ENCODE assay signal across 19 cellular contexts in the genomic region with DNA sequence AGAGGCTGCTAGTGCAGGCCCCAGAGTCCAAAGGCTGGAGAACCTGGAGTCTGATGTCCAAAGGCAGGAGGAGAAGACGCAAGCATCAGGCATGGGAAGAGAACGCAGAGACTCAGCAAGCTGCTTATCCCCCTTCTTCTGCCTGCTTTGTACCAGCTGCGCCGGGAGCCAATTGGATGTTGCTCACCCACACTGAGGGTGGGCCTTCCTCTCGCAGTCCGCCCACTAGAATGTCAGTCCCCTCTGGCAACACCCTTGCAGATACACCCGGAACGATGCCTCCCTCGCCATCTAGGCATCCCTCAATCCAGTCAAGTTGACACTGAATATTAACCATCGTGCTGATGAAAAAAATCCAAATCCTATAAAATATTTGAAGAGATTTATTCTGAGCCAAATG.
DNase-seq lines count a peak whose midpoint lies in the region; TF ChIP-seq lines count a peak whose summit lies in the region.
"Had no signal": no experiment of that assay in that cellular context is flagged by ENCODE, and none has a peak within 500 bp of the region (broad histone marks: within the 10 kb centered on the region; RNA-seq: fewer than 3 reads in every experiment).

No MANE protein-coding gene starts in this region.

- no peaks in the 10 kb centered on the region for H3K36me3 ChIP-seq in endodermal cell (ENCODE audit: control insufficient read depth, insufficient read depth, low read length)
- H3K36me3 ChIP-seq: BLaER1 had no signal

- H3K4me1 Mint-ChIP-seq in activated naive CD4-positive, alpha-beta T cell treated with anti-CD3 and anti-CD28 coated beads, Interleukin-2, amount 10 ng/mL, durations not matched to agents 7 days and 5 days = no peaks in the 10 kb centered on the region
- no peaks in the 10 kb centered on the region for H3K4me1 Mint-ChIP-seq in activated naive CD4-positive, alpha-beta T cell treated with anti-CD3 and anti-CD28 coated beads for 36 hours (ENCODE audit: low read depth)
- no peaks in the 10 kb centered on the region for H3K4me1 Mint-ChIP-seq in endodermal cell
- H3K4me1 Mint-ChIP-seq: CD14-positive monocyte; CD4-positive, alpha-beta memory T cell had no signal

- peaks cover 36% of the 10 kb centered on the region for H3K27me3 Mint-ChIP-seq in activated naive CD4-positive, alpha-beta T cell treated with anti-CD3 and anti-CD28 coated beads, Interleukin-2, amount 10 ng/mL, durations not matched to agents 7 days and 5 days
- peaks cover 9% of the 10 kb centered on the region for H3K27me3 Mint-ChIP-seq in activated naive CD4-positive, alpha-beta T cell treated with anti-CD3 and anti-CD28 coated beads for 36 hours (ENCODE audit: low read depth)
- H3K27me3 Mint-ChIP-seq in endodermal cell (ENCODE audit: insufficient read depth) = peaks cover 2% of the 10 kb centered on the region

- H3K9ac ChIP-seq in endodermal cell (ENCODE audit: extremely low read depth, low read length, poor library complexity, severe bottlenecking) = no peak overlapping the region
- H3K9ac ChIP-seq: BLaER1 had no signal

- H3K27me3 ChIP-seq in endodermal cell (ENCODE audit: control insufficient read depth, insufficient read depth, low read length, poor library complexity, severe bottlenecking) = no peaks in the 10 kb centered on the region
- H3K27me3 ChIP-seq: BLaER1 had no signal

- H3K9me3 ChIP-seq in endodermal cell (ENCODE audit: control insufficient read depth, low read length) = peaks cover 2% of the 10 kb centered on the region

- no peak for TF ChIP-seq CTCF in endodermal cell (conservative IDR thresholded peaks at IDR 0.05)

- no peak overlapping the region for H3K27ac ChIP-seq in endodermal cell (ENCODE audit: low read depth, low read length)
- H3K27ac ChIP-seq: 22Rv1, A549, BLaER1 had no signal

- no peaks in the 10 kb centered on the region for H3K9me3 Mint-ChIP-seq in activated naive CD4-positive, alpha-beta T cell treated with anti-CD3 and anti-CD28 coated beads, Interleukin-2, amount 10 ng/mL, durations not matched to agents 7 days and 5 days
- peaks cover 6% of the 10 kb centered on the region for H3K9me3 Mint-ChIP-seq in activated naive CD4-positive, alpha-beta T cell treated with anti-CD3 and anti-CD28 coated beads for 36 hours
- H3K9me3 Mint-ChIP-seq in endodermal cell = peaks cover 17% of the 10 kb centered on the region

- 91 to 98% methylated on average over 6 to 10 of the region's 10 CpGs for WGBS in endodermal cell (ENCODE audit: insufficient coverage in 1 of 2, insufficient read length in 1 of 2), 2 experiments

- CTCF ChIA-PET in activated naive CD4-positive, alpha-beta T cell treated with anti-CD3 and anti-CD28 coated beads, Interleukin-2, amount 10 ng/mL, durations not matched to agents 7 days and 5 days (lab: Charles Lee) = no interaction called here
- CTCF ChIA-PET in activated naive CD4-positive, alpha-beta T cell treated with anti-CD3 and anti-CD28 coated beads for 36 hours (lab: Charles Lee) = no interaction called here

- no peak overlapping the region for H3K4me3 ChIP-seq in endodermal cell (ENCODE audit: low read length)
- H3K4me3 ChIP-seq: A549, BLaER1 had no signal

- no peak overlapping the region for H3K4me3 Mint-ChIP-seq in activated naive CD4-positive, alpha-beta T cell treated with anti-CD3 and anti-CD28 coated beads, Interleukin-2, amount 10 ng/mL, durations not matched to agents 7 days and 5 days
- no peak overlapping the region for H3K4me3 Mint-ChIP-seq in activated naive CD4-positive, alpha-beta T cell treated with anti-CD3 and anti-CD28 coated beads for 36 hours
- no peak overlapping the region for H3K4me3 Mint-ChIP-seq in endodermal cell
- H3K4me3 Mint-ChIP-seq: CD14-positive monocyte, IgD-negative memory B cell had no signal

- no peak overlapping the region for H3K27ac Mint-ChIP-seq in activated naive CD4-positive, alpha-beta T cell treated with anti-CD3 and anti-CD28 coated beads, Interleukin-2, amount 10 ng/mL, durations not matched to agents 7 days and 5 days
- no peak overlapping the region for H3K27ac Mint-ChIP-seq in activated naive CD4-positive, alpha-beta T cell treated with anti-CD3 and anti-CD28 coated beads for 36 hours
- no peak overlapping the region for H3K27ac Mint-ChIP-seq in endodermal cell
- H3K27ac Mint-ChIP-seq: CD14-positive monocyte; CD4-positive, alpha-beta memory T cell; IgD-negative memory B cell had no signal

- DNase-seq in activated naive CD4-positive, alpha-beta T cell treated with anti-CD3 and anti-CD28 coated beads, Interleukin-2, amount 10 ng/mL, durations not matched to agents 7 days and 5 days = peak; percentile 18
- no peak for DNase-seq in activated naive CD4-positive, alpha-beta T cell treated with anti-CD3 and anti-CD28 coated beads for 36 hours
- DNase-seq in endodermal cell (peak; percentile 16), putamen (ENCODE audit: low spot score) (peak; percentile 47), ecto neural progenitor cell (ENCODE audit: low spot score) (no peak), UCSD-AML1 (lab: John Stamatoyannopoulos, UW; ENCODE audit: unreplicated experiment) (no peak), RKO (ENCODE audit: low spot score) (no peak)
- DNase-seq: AML-193; CD4-positive, alpha-beta memory T cell; DMS153; DMS79 treated with DMSO at 0.1 percent for 48 hours; GF-D8; GOT3; H7 had no signal

- H3K4me1 ChIP-seq in endodermal cell (ENCODE audit: control insufficient read depth, insufficient read depth, low read length) = no peaks in the 10 kb centered on the region
- H3K4me1 ChIP-seq: A549, BLaER1 had no signal

- intact Hi-C loops in activated naive CD4-positive, alpha-beta T cell treated with anti-CD3 and anti-CD28 coated beads for 36 hours (cut with micrococcal nuclease) = no loop called here

- no peaks in the 10 kb centered on the region for H3K36me3 Mint-ChIP-seq in activated naive CD4-positive, alpha-beta T cell treated with anti-CD3 and anti-CD28 coated beads, Interleukin-2, amount 10 ng/mL, durations not matched to agents 7 days and 5 days
- H3K36me3 Mint-ChIP-seq in activated naive CD4-positive, alpha-beta T cell treated with anti-CD3 and anti-CD28 coated beads for 36 hours (ENCODE audit: low read depth) = no peaks in the 10 kb centered on the region
- H3K36me3 Mint-ChIP-seq in endodermal cell (ENCODE audit: low read depth) = no peaks in the 10 kb centered on the region
- H3K36me3 Mint-ChIP-seq: CD14-positive monocyte; CD4-positive, alpha-beta memory T cell had no signal

Comparison
In these comparisons a context has a peak if more than half of its experiments do, and no peak if none do; other contexts are left out.
1. DNase-seq: peak in activated naive CD4-positive, alpha-beta T cell treated with anti-CD3 and anti-CD28 coated beads, Interleukin-2, amount 10 ng/mL, durations not matched to agents 7 days and 5 days (single experiment), endodermal cell (single experiment) and putamen (single experiment); none in activated naive CD4-positive, alpha-beta T cell treated with anti-CD3 and anti-CD28 coated beads for 36 hours (single experiment), ecto neural progenitor cell (single experiment), UCSD-AML1 (single experiment) and RKO (single experiment).